25 cellular contexts compared by ENCODE assay signal in genomic region chr22:25045176-25045575, GRCh38.
"Had no signal": no experiment of that assay in that cellular context is flagged by ENCODE, and none has a peak within 500 bp of the region (broad histone marks: within the 10 kb centered on the region; RNA-seq: fewer than 3 reads in every experiment).

No MANE protein-coding gene starts in this region.

- DNase-seq: cortex of kidney; dorsolateral prefrontal cortex; effector CD4-positive, alpha-beta T cell; foreskin fibroblast; gastrocnemius medialis; glutamatergic neuron; mesenchymal stem cell; mucosa of descending colon; naive B cell; stimulated activated CD4-positive, alpha-beta T cell treated with anti-CD3 and anti-CD28 coated beads, Interleukin-2, amount 100 ng/mL, for 24 hours; stimulated activated CD4-positive, alpha-beta T cell treated with anti-CD3 and anti-CD28 coated beads, Interleukin-4, amount 100 ng/mL, for 24 hours; stimulated activated naive CD4-positive, alpha-beta T cell treated with Interleukin-2 at 50 U/mL for 16 hours; stomach; thyroid gland had no signal

- H3K9ac ChIP-seq: parathyroid adenoma had no signal

- H3K36me3 ChIP-seq: gastrocnemius medialis, neutrophil had no signal

- H2AFZ ChIP-seq: parathyroid adenoma had no signal

- ATAC-seq: gastrocnemius medialis; left lobe of liver; mucosa of descending colon; natural killer cell treated with Interleukin-12 subunit alpha and Interleukin-12 subunit beta and Interleukin-15 and Interleukin-18, amount 100 ng/mL, for 72 hours; sciatic nerve; stimulated activated effector memory CD8-positive, alpha-beta T cell treated with anti-CD3 and anti-CD28 coated beads, Interleukin-12 subunit alpha, Interleukin-12 subunit beta, amount 100 ng/mL, for 72 hours had no signal

- H3K79me2 ChIP-seq: parathyroid adenoma had no signal

- H3K27me3 Mint-ChIP-seq: progenitor cell of endocrine pancreas had no signal

- H3K4me3 Mint-ChIP-seq: mesothelial cell of epicardium; naive B cell; natural killer cell treated with Interleukin-12 subunit alpha and Interleukin-12 subunit beta and Interleukin-15 and Interleukin-18, amount 100 ng/mL, for 72 hours; neural crest cell; stimulated activated effector memory CD8-positive, alpha-beta T cell treated with anti-CD3 and anti-CD28 coated beads, Interleukin-12 subunit alpha, Interleukin-12 subunit beta, amount 100 ng/mL, for 72 hours had no signal

- H3K4me3 ChIP-seq: dorsolateral prefrontal cortex, gastrocnemius medialis, lung, mucosa of descending colon, stomach, thyroid gland, vagina had no signal

- H3K9me3 ChIP-seq: gastrocnemius medialis, mucosa of descending colon, neutrophil, stomach, thyroid gland, vagina had no signal

- H3K27me3 ChIP-seq: dorsolateral prefrontal cortex, gastrocnemius medialis, neutrophil, stomach, thyroid gland, vagina had no signal

- H3K27ac Mint-ChIP-seq: natural killer cell treated with Interleukin-12 subunit alpha and Interleukin-12 subunit beta and Interleukin-15 and Interleukin-18, amount 100 ng/mL, for 72 hours; stimulated activated effector memory CD8-positive, alpha-beta T cell treated with anti-CD3 and anti-CD28 coated beads, Interleukin-12 subunit alpha, Interleukin-12 subunit beta, amount 100 ng/mL, for 72 hours had no signal

- H3K36me3 Mint-ChIP-seq: naive B cell; natural killer cell treated with Interleukin-12 subunit alpha and Interleukin-12 subunit beta and Interleukin-15 and Interleukin-18, amount 100 ng/mL, for 72 hours; stimulated activated effector memory CD8-positive, alpha-beta T cell treated with anti-CD3 and anti-CD28 coated beads, Interleukin-12 subunit alpha, Interleukin-12 subunit beta, amount 100 ng/mL, for 72 hours had no signal

- H3K27ac ChIP-seq: gastrocnemius medialis, neutrophil, parathyroid adenoma, stomach, thyroid gland, vagina had no signal

- H3K4me1 Mint-ChIP-seq: mesothelial cell of epicardium; naive B cell; stimulated activated effector memory CD8-positive, alpha-beta T cell treated with anti-CD3 and anti-CD28 coated beads, Interleukin-12 subunit alpha, Interleukin-12 subunit beta, amount 100 ng/mL, for 72 hours had no signal

- H3K9me3 Mint-ChIP-seq: mesothelial cell of epicardium; natural killer cell treated with Interleukin-12 subunit alpha and Interleukin-12 subunit beta and Interleukin-15 and Interleukin-18, amount 100 ng/mL, for 72 hours; neural crest cell; stimulated activated effector memory CD8-positive, alpha-beta T cell treated with anti-CD3 and anti-CD28 coated beads, Interleukin-12 subunit alpha, Interleukin-12 subunit beta, amount 100 ng/mL, for 72 hours had no signal

- H3K4me1 ChIP-seq: gastrocnemius medialis, parathyroid adenoma, stomach had no signal
